In the genomic region with DNA sequence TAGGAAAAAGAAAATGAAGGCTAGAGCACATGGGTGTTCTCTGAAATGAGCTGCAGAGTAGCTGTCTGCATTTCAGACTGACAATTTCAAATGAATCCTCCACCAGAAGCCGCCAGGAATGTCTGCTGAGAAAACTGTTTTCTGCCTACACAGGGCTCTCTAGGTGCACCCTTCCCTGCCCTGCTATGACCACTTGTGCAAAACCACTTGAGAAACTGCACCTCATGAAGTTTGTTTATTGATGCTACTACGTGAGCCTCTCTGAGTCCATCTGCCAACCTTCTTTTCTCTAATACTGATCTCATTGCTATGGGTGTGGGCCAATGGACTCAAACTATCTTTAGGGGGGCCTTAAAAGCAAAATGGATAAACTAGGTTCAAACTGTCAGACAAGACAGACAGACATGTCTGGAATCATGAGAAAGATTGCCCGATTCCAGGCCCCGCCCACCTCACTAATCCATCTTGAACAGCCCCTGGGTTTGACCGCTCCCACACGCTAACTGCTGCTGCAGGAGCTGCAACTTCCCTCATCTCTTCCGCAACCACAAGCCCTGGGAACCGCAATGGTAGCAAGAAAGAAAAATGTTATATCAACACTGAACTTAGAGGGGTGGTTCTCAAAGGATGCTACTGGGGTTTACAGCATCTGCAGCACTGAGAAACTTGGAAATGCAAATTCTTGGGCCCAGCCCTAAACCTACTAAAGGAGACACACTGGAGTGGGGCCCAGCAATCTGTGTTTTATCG, we compare ENCODE assay signal across 9 cellular contexts. TPM values are rescaled to one million over a fixed set of nuclear protein-coding genes. Genes with fewer than 3 reads are reported as not detected.
DNase-seq lines count a peak whose midpoint lies in the region; ATAC-seq and TF ChIP-seq lines count a peak whose summit lies in the region.
"Had no signal": no experiment of that assay in that cellular context is flagged by ENCODE, and none has a peak within 500 bp of the region (broad histone marks: within the 10 kb centered on the region; RNA-seq: fewer than 3 reads in every experiment).

No MANE protein-coding gene starts in this region.

- H3K9me3 ChIP-seq in tibial nerve (no peaks in the 10 kb centered on the region), testis (no peaks in the 10 kb centered on the region)

- H3K36me3 ChIP-seq in tibial nerve, result no peaks in the 10 kb centered on the region
- no peaks in the 10 kb centered on the region for H3K36me3 ChIP-seq in testis (ENCODE audit: low read depth, missing control alignments)

- 81 to 82% methylated on average over 9 of the region's 9 CpGs for WGBS in tibial nerve, 2 donors
- WGBS in testis, 2 donors, result 83 to 90% methylated on average over 8 to 9 of the region's 9 CpGs

- no peak for TF ChIP-seq CTCF in tibial nerve (IDR thresholded peaks at IDR 0.05)
- no peak for TF ChIP-seq CTCF in testis (IDR thresholded peaks at IDR 0.05)

- TF ChIP-seq POLR2A in tibial nerve (IDR thresholded peaks at IDR 0.05) (no peak), testis (IDR thresholded peaks at IDR 0.05) (no peak)

- H3K4me1 ChIP-seq in tibial nerve (peaks cover 0 to 7% (median 0%) of the 10 kb centered on the region in 4 donors), testis (no peaks in the 10 kb centered on the region)

- ATAC-seq in GM21381 (IDR thresholded peaks at IDR 0.05; ENCODE audit: unreplicated experiment) (peak; percentile 27), esophagus mucosa (peak; percentile 13)

- DNase-seq in KBM-7, result peak; percentile 97
- DNase-seq in tibial nerve (ENCODE audit: low spot score in 2 of 2), result no peak
- no peak for DNase-seq in testis
- no peak for DNase-seq in COR-L47 (lab: John Stamatoyannopoulos, UW)
- no peak for DNase-seq in NCI-H69 (lab: John Stamatoyannopoulos, UW)

- H3K27ac ChIP-seq in tibial nerve, result no peak overlapping the region
- H3K27ac ChIP-seq in testis, result no peak overlapping the region
- H3K27ac ChIP-seq: epithelial cell of prostate had no signal

- H3K4me3 ChIP-seq in GM08714 (ENCODE audit: low read length) (peak overlapping the region; percentile 31; the same call in 1 of the 2 replicates), tibial nerve (no peak overlapping the region), testis (no peak overlapping the region)

- TF ChIP-seq EP300 in tibial nerve (IDR thresholded peaks at IDR 0.05), result no peak

- intact Hi-C loops in testis (cut with DNase I; ENCODE audit: low total_unique reads), result no loop called here

- H3K27me3 ChIP-seq in tibial nerve, result no peaks in the 10 kb centered on the region
- H3K27me3 ChIP-seq in testis, result no peaks in the 10 kb centered on the region

- in situ Hi-C loops in KBM-7 (cut with MboI; ENCODE audit: low pct_unique_long_range_greater_than_20kb, low sequenced_read_pairs), result no loop called here

RNA-seq across cellular contexts. Expression of gene CD47, which starts 9.0 kb away (rescaled TPM):
- total RNA-seq in esophagus mucosa, result 95.3 TPM
- total RNA-seq in tibial nerve, result 10 to 100 TPM; 57.9 to 63.9 (median 60.5) TPM
- 10 to 100 TPM; 43.5 to 49.9 TPM for total RNA-seq in testis
- 129 TPM for polyA plus RNA-seq in testis (ENCODE audit: insufficient read depth, low read depth, low replicate concordance)
